Comparison of ENCODE assay signal across 28 cellular contexts in the genomic region with DNA sequence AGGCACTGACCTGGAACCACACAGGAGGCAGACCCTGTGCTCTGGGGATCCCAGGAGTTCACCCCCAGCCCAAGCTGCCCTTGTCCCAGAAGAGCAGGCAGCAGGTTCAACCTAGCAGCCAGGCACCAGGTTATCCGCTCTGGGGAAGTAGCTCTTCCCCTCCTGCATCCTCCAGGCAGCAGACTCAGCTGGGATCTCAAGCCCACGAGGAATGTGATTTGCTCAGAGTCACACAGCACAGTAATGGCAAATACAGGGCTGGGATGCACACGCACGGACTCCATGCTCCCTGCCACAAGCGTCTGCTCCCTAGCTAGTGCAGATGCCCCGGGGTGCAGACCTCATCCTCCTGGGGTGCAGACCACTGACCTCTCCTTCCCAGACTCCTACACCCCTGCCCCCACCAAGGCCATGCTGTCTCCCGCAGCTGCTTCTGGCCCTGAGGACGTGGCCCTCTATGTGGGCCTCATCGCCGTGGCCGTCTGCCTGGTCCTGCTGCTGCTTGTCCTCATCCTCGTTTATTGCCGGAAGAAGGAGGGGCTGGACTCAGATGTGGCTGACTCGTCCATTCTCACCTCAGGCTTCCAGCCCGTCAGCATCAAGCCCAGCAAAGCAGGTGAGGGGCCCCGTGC. TPM values are rescaled to one million over a fixed set of nuclear protein-coding genes. Genes with fewer than 3 reads are reported as not detected.
DNase-seq lines count a peak whose midpoint lies in the region; ATAC-seq and TF ChIP-seq lines count a peak whose summit lies in the region.
"Had no signal": no experiment of that assay in that cellular context is flagged by ENCODE, and none has a peak within 500 bp of the region (broad histone marks: within the 10 kb centered on the region; RNA-seq: fewer than 3 reads in every experiment).

No MANE protein-coding gene starts in this region.

- H3K9me3 Mint-ChIP-seq in activated CD4-positive, alpha-beta T cell treated with anti-CD3 and anti-CD28 coated beads, Interleukin-2, amount 10 ng/mL, durations not matched to agents 7 days and 5 days = peaks cover 5% of the 10 kb centered on the region
- H3K9me3 Mint-ChIP-seq in activated T-helper 17 cell treated with anti-CD3 and anti-CD28 coated beads, Interleukin-2, amount 50 U/mL, for 72 hours = peaks cover 4% of the 10 kb centered on the region
- peaks cover 0 to 6% of the 10 kb centered on the region in 2 donors for H3K9me3 Mint-ChIP-seq in natural killer cell
- H3K9me3 Mint-ChIP-seq: mesothelial cell of epicardium had no signal

- no peak overlapping the region for H3K9ac ChIP-seq in BLaER1

- peaks cover 3% of the 10 kb centered on the region for H3K4me1 Mint-ChIP-seq in activated CD4-positive, alpha-beta T cell treated with anti-CD3 and anti-CD28 coated beads, Interleukin-2, amount 10 ng/mL, durations not matched to agents 7 days and 5 days
- H3K4me1 Mint-ChIP-seq in activated T-helper 17 cell treated with anti-CD3 and anti-CD28 coated beads, Interleukin-2, amount 50 U/mL, for 72 hours = peaks cover 10% of the 10 kb centered on the region
- H3K4me1 Mint-ChIP-seq in natural killer cell = peaks cover 20 to 43% of the 10 kb centered on the region in 2 donors

- peak overlapping the region; percentile 16; the same call in 1 of the 2 replicates for H3K4me2 ChIP-seq in BLaER1

- POLR2A ChIA-PET in activated CD4-positive, alpha-beta T cell treated with anti-CD3 and anti-CD28 coated beads, Interleukin-2, amount 10 ng/mL, durations not matched to agents 7 days and 5 days (lab: Charles Lee) = no interaction called here
- POLR2A ChIA-PET in GM10248 (lab: Yijun Ruan, JAX) = no interaction called here

- TF ChIP-seq CTCF in natural killer cell (IDR thresholded peaks at IDR 0.05) (no peak), GM10248 (IDR thresholded peaks at IDR 0.05; ENCODE audit: control extremely low read depth, extremely low read depth, low read depth, missing control alignments) (no peak)

- DNase-seq in activated CD4-positive, alpha-beta T cell treated with anti-CD3 and anti-CD28 coated beads, Interleukin-2, amount 10 ng/mL, durations not matched to agents 7 days and 5 days = no peak
- no peak for DNase-seq in activated CD4-positive, alpha-beta T cell treated with anti-CD3 and anti-CD28 coated beads, Interleukin-2, amount 50 U/mL, for 48 hours
- DNase-seq in natural killer cell (no peak), NOMO-1 treated with DMSO at 0.1 percent for 48 hours (lab: John Stamatoyannopoulos, UW; ENCODE audit: unreplicated experiment) (no peak), GM10248 (ENCODE audit: extremely low spot score) (no peak), DMS53 (lab: John Stamatoyannopoulos, UW) (no peak)
- DNase-seq: 8988T; activated CD4-positive, alpha-beta T cell treated with anti-CD3 and anti-CD28 coated beads for 4 hours; activated CD8-positive, alpha-beta memory T cell treated with anti-CD3 and anti-CD28 coated beads, Interleukin-2, amount 50 U/mL, for 48 hours; aorta; Calu3; CD4-positive, CD25-positive, alpha-beta regulatory T cell; effector memory CD4-positive, alpha-beta T cell; naive B cell; NCI-H1092; NCI-H1694 treated with DMSO at 0.1 percent for 48 hours; NCI-H446 treated with DMSO at 0.1 percent for 48 hours; stimulated activated naive CD4-positive, alpha-beta T cell treated with Interleukin-2 at 50 U/mL for 16 hours; uterus; WERI-Rb-1 had no signal

- no peaks in the 10 kb centered on the region for H3K36me3 Mint-ChIP-seq in activated CD4-positive, alpha-beta T cell treated with anti-CD3 and anti-CD28 coated beads, Interleukin-2, amount 10 ng/mL, durations not matched to agents 7 days and 5 days (ENCODE audit: low read depth)
- peaks cover 6% of the 10 kb centered on the region for H3K36me3 Mint-ChIP-seq in activated T-helper 17 cell treated with anti-CD3 and anti-CD28 coated beads, Interleukin-2, amount 50 U/mL, for 72 hours (ENCODE audit: low read depth)
- no peaks in the 10 kb centered on the region for H3K36me3 Mint-ChIP-seq in natural killer cell
- H3K36me3 Mint-ChIP-seq: activated naive CD8-positive, alpha-beta T cell; CD4-positive, CD25-positive, alpha-beta regulatory T cell; mesothelial cell of epicardium had no signal

- no peak overlapping the region for H3K4me3 ChIP-seq in BLaER1
- H3K4me3 ChIP-seq: coronary artery, SJSA1, uterus had no signal

- H3K27ac ChIP-seq in BLaER1 = no peak overlapping the region
- H3K27ac ChIP-seq: coronary artery, SJSA1, uterus, WERI-Rb-1 had no signal

- peaks cover 21% of the 10 kb centered on the region for H3K4me1 ChIP-seq in BLaER1
- H3K4me1 ChIP-seq: SJSA1, uterus had no signal

- H4K20me1 ChIP-seq in BLaER1 = peaks cover 33% of the 10 kb centered on the region; the same call in 1 of the 2 replicates

- peak overlapping the region; percentile 25 for H3K27ac Mint-ChIP-seq in activated CD4-positive, alpha-beta T cell treated with anti-CD3 and anti-CD28 coated beads, Interleukin-2, amount 10 ng/mL, durations not matched to agents 7 days and 5 days
- H3K27ac Mint-ChIP-seq in activated T-helper 17 cell treated with anti-CD3 and anti-CD28 coated beads, Interleukin-2, amount 50 U/mL, for 72 hours = peak overlapping the region; percentile 65
- H3K27ac Mint-ChIP-seq in natural killer cell = peak overlapping the region; percentile 75 to 85
- H3K27ac Mint-ChIP-seq: activated naive CD8-positive, alpha-beta T cell; CD4-positive, CD25-positive, alpha-beta regulatory T cell; mesothelial cell of epicardium; naive B cell had no signal

- intact Hi-C loops in natural killer cell (cut with micrococcal nuclease) = no loop called here

- ATAC-seq in activated T-helper 17 cell treated with anti-CD3 and anti-CD28 coated beads, Interleukin-2, amount 50 U/mL, for 72 hours (replicated peaks) = no peak
- no peak for ATAC-seq in natural killer cell

- no peak overlapping the region for H3K4me3 Mint-ChIP-seq in activated CD4-positive, alpha-beta T cell treated with anti-CD3 and anti-CD28 coated beads, Interleukin-2, amount 10 ng/mL, durations not matched to agents 7 days and 5 days
- H3K4me3 Mint-ChIP-seq in activated T-helper 17 cell treated with anti-CD3 and anti-CD28 coated beads, Interleukin-2, amount 50 U/mL, for 72 hours = no peak overlapping the region
- H3K4me3 Mint-ChIP-seq in natural killer cell = peak overlapping the region; percentile 66
- H3K4me3 Mint-ChIP-seq: activated naive CD8-positive, alpha-beta T cell; CD4-positive, CD25-positive, alpha-beta regulatory T cell; mesothelial cell of epicardium; naive B cell had no signal

- H3K36me3 ChIP-seq in BLaER1 = no peaks in the 10 kb centered on the region
- H3K36me3 ChIP-seq: SJSA1, uterus, WERI-Rb-1 had no signal

- peaks cover 20% of the 10 kb centered on the region; the same call in 1 of the 2 replicates for H3K9me3 ChIP-seq in BLaER1
- H3K9me3 ChIP-seq: SJSA1, uterus had no signal

- peaks cover 18% of the 10 kb centered on the region for H3K27me3 Mint-ChIP-seq in activated CD4-positive, alpha-beta T cell treated with anti-CD3 and anti-CD28 coated beads, Interleukin-2, amount 10 ng/mL, durations not matched to agents 7 days and 5 days
- H3K27me3 Mint-ChIP-seq in activated T-helper 17 cell treated with anti-CD3 and anti-CD28 coated beads, Interleukin-2, amount 50 U/mL, for 72 hours = peaks cover 20% of the 10 kb centered on the region
- peaks cover 9 to 13% of the 10 kb centered on the region in 2 donors for H3K27me3 Mint-ChIP-seq in natural killer cell (ENCODE audit: low read depth in 2 of 2)

- CTCF ChIA-PET in activated CD4-positive, alpha-beta T cell treated with anti-CD3 and anti-CD28 coated beads, Interleukin-2, amount 10 ng/mL, durations not matched to agents 7 days and 5 days (lab: Charles Lee) = no interaction called here
- CTCF ChIA-PET in GM10248 (lab: Yijun Ruan, JAX) = interaction anchor here (0.8 kb wide), 1 partner anchor 26 kb away, joined by 3 read pairs; the partner anchor contains the start of gene HK3

- H3K27me3 ChIP-seq in BLaER1 = peaks cover 64% of the 10 kb centered on the region
- H3K27me3 ChIP-seq: uterus had no signal

RNA-seq across cellular contexts. Expression of gene HK3, which starts 25.5 kb away (rescaled TPM):
- under 1 TPM; 0.21 to 0.22 TPM for total RNA-seq in activated CD4-positive, alpha-beta T cell treated with anti-CD3 and anti-CD28 coated beads, Interleukin-2, amount 10 ng/mL, durations not matched to agents 7 days and 5 days
- under 1 TPM; 0.29 to 0.76 TPM for total RNA-seq in activated T-helper 17 cell treated with anti-CD3 and anti-CD28 coated beads, Interleukin-2, amount 50 U/mL, for 72 hours
- total RNA-seq in natural killer cell = 10 to 100 TPM in 2 of 3 donors, 1 to 10 TPM in 1; 6.6 to 56.1 (median 26.2) TPM
- total RNA-seq: Daoy, RPMI7951, SJSA1 had no signal

Comparison
In these comparisons a context has a peak if more than half of its experiments do, and no peak if none do; other contexts are left out.
1. H3K27ac Mint-ChIP-seq: peak in every context shown above with its lines; median percentile 80 in natural killer cell; 65 in activated T-helper 17 cell treated with anti-CD3 and anti-CD28 coated beads, Interleukin-2, amount 50 U/mL, for 72 hours; 25 in activated CD4-positive, alpha-beta T cell treated with anti-CD3 and anti-CD28 coated beads, Interleukin-2, amount 10 ng/mL, durations not matched to agents 7 days and 5 days.
2. RNA of gene HK3, which starts 25.5 kb away (total RNA-seq): 6.6 to 56.1 TPM in natural killer cell; 0.29 to 0.76 TPM in activated T-helper 17 cell treated with anti-CD3 and anti-CD28 coated beads, Interleukin-2, amount 50 U/mL, for 72 hours and 0.21 to 0.22 TPM in activated CD4-positive, alpha-beta T cell treated with anti-CD3 and anti-CD28 coated beads, Interleukin-2, amount 10 ng/mL, durations not matched to agents 7 days and 5 days; every median in the first group is over 4 times any median in the second.